Comparison of ENCODE assay signal across 13 cellular contexts in the genomic region with DNA sequence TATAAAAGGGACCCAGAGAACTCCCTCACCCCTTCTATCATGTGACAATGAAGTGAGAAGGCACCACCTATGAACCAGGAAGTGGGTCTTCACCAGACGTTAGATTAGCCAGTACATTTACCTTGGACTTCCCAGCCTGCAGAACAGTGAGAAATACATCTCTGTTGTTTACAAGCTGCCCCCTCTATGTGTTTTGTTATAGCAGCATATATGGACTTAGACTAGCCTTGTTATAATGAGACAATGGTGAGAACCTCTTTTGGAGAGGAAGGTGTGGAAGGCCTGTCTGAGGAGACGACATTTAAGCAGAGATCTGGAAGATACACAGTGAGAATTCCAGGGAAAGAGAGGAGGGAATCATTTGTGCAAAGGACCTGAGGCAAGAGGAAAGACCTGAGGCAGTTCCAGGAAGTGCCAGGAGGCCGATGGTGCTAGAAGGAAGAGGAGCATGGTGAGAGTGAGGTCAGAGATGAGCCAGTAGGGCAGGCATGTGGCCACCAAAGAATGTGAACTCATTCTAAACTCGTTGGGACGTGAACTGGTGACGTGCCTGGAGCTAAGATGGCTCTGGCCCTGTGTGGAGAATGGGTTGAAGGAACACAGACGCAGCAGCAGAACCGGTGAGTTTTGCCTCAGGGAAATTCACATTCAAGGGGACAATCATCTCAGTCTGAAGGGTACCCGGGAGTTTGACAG.
DNase-seq lines count a peak whose midpoint lies in the region; ATAC-seq, FAIRE-seq and TF ChIP-seq lines count a peak whose summit lies in the region.
"Had no signal": no experiment of that assay in that cellular context is flagged by ENCODE, and none has a peak within 500 bp of the region (broad histone marks: within the 10 kb centered on the region; RNA-seq: fewer than 3 reads in every experiment).

No MANE protein-coding gene starts in this region.

- H2AK5ac ChIP-seq in IMR-90 (ENCODE audit: low read depth, low read length): peak overlapping the region; percentile 84

- dilution Hi-C loops in IMR-90 (cut with HindIII; ENCODE audit: low sequenced_read_pairs, unreplicated experiment): no loop called here

- 93% methylated on average over 7 of the region's 9 CpGs; no CpG with 5 or more reads in 1 of the 2 experiments for WGBS in IMR-90 (ENCODE audit: extremely low coverage in 2 of 2, insufficient read length in 1 of 2), 2 experiments
- 50 to 51% methylated on average over 9 of the region's 9 CpGs for WGBS in esophagus squamous epithelium, 2 donors

- H3K9ac ChIP-seq in DND-41 (ENCODE audit: low read depth, low read length) (no peak overlapping the region), IMR-90 (ENCODE audit: low read depth, low read length) (no peak overlapping the region), neural progenitor cell (no peak overlapping the region)

- ATAC-seq in DND-41 (ENCODE audit: insufficient read depth, low read depth) (no peak), IMR-90 (ENCODE audit: low read depth) (no peak), GM19467 (IDR thresholded peaks at IDR 0.05; ENCODE audit: unreplicated experiment) (no peak)
- no peak for ATAC-seq in CD8-positive, alpha-beta T cell

- no peaks in the 10 kb centered on the region for H3K36me3 Mint-ChIP-seq in neural progenitor cell
- H3K36me3 Mint-ChIP-seq in CD8-positive, alpha-beta T cell: no peaks in the 10 kb centered on the region

- H2BK120ac ChIP-seq in IMR-90 (ENCODE audit: low read depth, low read length): peak overlapping the region; percentile 58

- peak overlapping the region; percentile 18 for H3K27ac Mint-ChIP-seq in neural progenitor cell
- H3K27ac Mint-ChIP-seq in CD8-positive, alpha-beta T cell: no peak overlapping the region
- H3K27ac Mint-ChIP-seq: activated T-helper 1 cell treated with anti-CD3 and anti-CD28 coated beads, Interleukin-12 subunit alpha, Interleukin-12 subunit beta, Interleukin-2, Interleukin-4 antibody, amounts not matched to agents 30 ng/mL and 10 ng/mL and 1 ng/mL, durations not matched to agents 14 hours and 24 hours and 36 hours had no signal

- H3K27ac ChIP-seq in DND-41 (ENCODE audit: low read length): peak overlapping the region; percentile 8; the same call in 1 of the 2 replicates
- H3K27ac ChIP-seq in IMR-90 (ENCODE audit: insufficient read depth, low read length): no peak overlapping the region
- peak overlapping the region in 3 of 4 donors; percentile 54 to 71 (median 68) for H3K27ac ChIP-seq in esophagus squamous epithelium
- no peak overlapping the region for H3K27ac ChIP-seq in neural progenitor cell
- H3K27ac ChIP-seq in CD8-positive, alpha-beta T cell (ENCODE audit: low read depth, low read length): no peak overlapping the region
- H3K27ac ChIP-seq: SK-N-MC had no signal

- H3K36me3 ChIP-seq in DND-41 (ENCODE audit: insufficient read depth, low read length) (no peaks in the 10 kb centered on the region), IMR-90 (ENCODE audit: control insufficient read depth, insufficient read depth, low read length) (no peaks in the 10 kb centered on the region), esophagus squamous epithelium (no peaks in the 10 kb centered on the region), neural progenitor cell (no peaks in the 10 kb centered on the region)
- no peaks in the 10 kb centered on the region for H3K36me3 ChIP-seq in CD8-positive, alpha-beta T cell (ENCODE audit: insufficient read depth, low read length)

- no peak for DNase-seq in DND-41
- no peak for DNase-seq in IMR-90
- no peak for DNase-seq in esophagus squamous epithelium (lab: John Stamatoyannopoulos, UW)
- no peak for DNase-seq in neural progenitor cell (ENCODE audit: low spot score)
- no peak for DNase-seq in HTR-8/SVneo (ENCODE audit: insufficient read length, low spot score)
- DNase-seq in glomerular visceral epithelial cell (ENCODE audit: extremely low spot score): no peak
- DNase-seq in CD8-positive, alpha-beta T cell: no peak
- DNase-seq: cerebellar nuclear complex, NCI-H146 had no signal

- H3K9me1 ChIP-seq in IMR-90 (ENCODE audit: insufficient read depth, low read length): peaks cover 13% of the 10 kb centered on the region; the same call in 1 of the 2 replicates

- H3K4me3 ChIP-seq in DND-41 (ENCODE audit: low read depth in 1 of 2, low read length in 2 of 2): no peak overlapping the region
- H3K4me3 ChIP-seq in IMR-90 (ENCODE audit: insufficient read depth, low read depth, low read length): no peak overlapping the region
- no peak overlapping the region for H3K4me3 ChIP-seq in esophagus squamous epithelium
- no peak overlapping the region for H3K4me3 ChIP-seq in neural progenitor cell
- no peak overlapping the region for H3K4me3 ChIP-seq in CD8-positive, alpha-beta T cell (ENCODE audit: low read depth, low read length)
- H3K4me3 ChIP-seq: SK-N-MC had no signal

- H2BK5ac ChIP-seq in IMR-90 (ENCODE audit: low read depth, low read length, poor library complexity, severe bottlenecking): no peak overlapping the region

- no peaks in the 10 kb centered on the region for H3K27me3 ChIP-seq in DND-41 (ENCODE audit: insufficient read depth, low read length, poor library complexity)
- no peaks in the 10 kb centered on the region for H3K27me3 ChIP-seq in IMR-90 (ENCODE audit: control insufficient read depth, insufficient read depth, low read length)
- H3K27me3 ChIP-seq in esophagus squamous epithelium: no peaks in the 10 kb centered on the region
- no peaks in the 10 kb centered on the region for H3K27me3 ChIP-seq in neural progenitor cell
- H3K27me3 ChIP-seq in CD8-positive, alpha-beta T cell (ENCODE audit: insufficient read depth, low read length): no peaks in the 10 kb centered on the region

- H3K9me3 ChIP-seq in DND-41 (ENCODE audit: insufficient read depth, low read length, severe bottlenecking) (no peaks in the 10 kb centered on the region), IMR-90 (ENCODE audit: control insufficient read depth, insufficient read depth, low read length) (no peaks in the 10 kb centered on the region), esophagus squamous epithelium (no peaks in the 10 kb centered on the region), neural progenitor cell (ENCODE audit: low read depth) (no peaks in the 10 kb centered on the region)
- no peaks in the 10 kb centered on the region for H3K9me3 ChIP-seq in CD8-positive, alpha-beta T cell (ENCODE audit: low read length)

- H3K79me1 ChIP-seq in IMR-90 (ENCODE audit: low read depth in 1 of 2, low read length in 2 of 2): no peaks in the 10 kb centered on the region

- POLR2A ChIA-PET in IMR-90 (lab: Charles Lee; ENCODE audit: unreplicated experiment): no interaction called here
- POLR2A ChIA-PET in CD8-positive, alpha-beta T cell (lab: Charles Lee): no interaction called here

- H2BK20ac ChIP-seq in IMR-90 (ENCODE audit: low read depth, low read length): peak overlapping the region; percentile 48

- in situ Hi-C loops in IMR-90 (cut with MboI; ENCODE audit: low sequenced_read_pairs): no loop called here

- H3K23ac ChIP-seq in IMR-90 (ENCODE audit: low read depth, low read length): peak overlapping the region; percentile 30; the same call in 1 of the 2 replicates

- no peak for TF ChIP-seq RAD21 in IMR-90 (IDR thresholded peaks at IDR 0.05; ENCODE audit: low read length)

- peaks cover 6% of the 10 kb centered on the region for H3K27me3 Mint-ChIP-seq in neural progenitor cell (ENCODE audit: insufficient read depth, low read depth)
- no peaks in the 10 kb centered on the region for H3K27me3 Mint-ChIP-seq in CD8-positive, alpha-beta T cell (ENCODE audit: low read depth)

- no peak overlapping the region for H3K56ac ChIP-seq in IMR-90 (ENCODE audit: extremely low read depth, insufficient read depth, low read length)

- H4K20me1 ChIP-seq in DND-41 (ENCODE audit: insufficient read depth, low read length) (no peaks in the 10 kb centered on the region), IMR-90 (ENCODE audit: insufficient read depth, low read length) (no peaks in the 10 kb centered on the region), neural progenitor cell (ENCODE audit: low read depth) (no peaks in the 10 kb centered on the region)

- FAIRE-seq in HTR-8/SVneo (lab: Jason Lieb, UNC): no peak
- FAIRE-seq: islet of Langerhans had no signal

- H3K4me3 Mint-ChIP-seq in neural progenitor cell: no peak overlapping the region
- H3K4me3 Mint-ChIP-seq in CD8-positive, alpha-beta T cell: no peak overlapping the region
- H3K4me3 Mint-ChIP-seq: activated T-helper 1 cell treated with anti-CD3 and anti-CD28 coated beads, Interleukin-12 subunit alpha, Interleukin-12 subunit beta, Interleukin-2, Interleukin-4 antibody, amounts not matched to agents 30 ng/mL and 10 ng/mL and 1 ng/mL, durations not matched to agents 14 hours and 24 hours and 36 hours had no signal

- peak overlapping the region; percentile 68 for H3K14ac ChIP-seq in IMR-90 (replicated peaks; ENCODE audit: low read depth, low read length)

- peaks cover 7% of the 10 kb centered on the region for H3K4me1 Mint-ChIP-seq in neural progenitor cell
- peaks cover 7% of the 10 kb centered on the region for H3K4me1 Mint-ChIP-seq in CD8-positive, alpha-beta T cell (ENCODE audit: low read depth)

- no peak for TF ChIP-seq CTCF in DND-41 (IDR thresholded peaks at IDR 0.05; ENCODE audit: borderline replicate concordance, extremely low read depth, low read length, poor library complexity, severe bottlenecking)
- TF ChIP-seq CTCF in IMR-90 (conservative IDR thresholded peaks at IDR 0.05; ENCODE audit: low read depth, low read length): no peak
- TF ChIP-seq CTCF in esophagus squamous epithelium (IDR thresholded peaks at IDR 0.05): no peak
- no peak for TF ChIP-seq CTCF in neural progenitor cell (IDR thresholded peaks at IDR 0.05)
- no peak for TF ChIP-seq CTCF in CD8-positive, alpha-beta T cell (IDR thresholded peaks at IDR 0.05)

- H3K79me2 ChIP-seq in DND-41 (ENCODE audit: insufficient read depth, low read length): no peaks in the 10 kb centered on the region
- H3K79me2 ChIP-seq in neural progenitor cell (ENCODE audit: low read depth): no peaks in the 10 kb centered on the region

- H3K4ac ChIP-seq in IMR-90 (ENCODE audit: low read depth, low read length): peak overlapping the region; percentile 66

- H3F3A ChIP-seq in neural progenitor cell (ENCODE audit: low read depth): no peaks in the 10 kb centered on the region

- H2BK15ac ChIP-seq in IMR-90 (ENCODE audit: low read depth, low read length): peak overlapping the region; percentile 79; the same call in 1 of the 3 replicates

- no peak overlapping the region for H4K5ac ChIP-seq in IMR-90 (ENCODE audit: low read depth, low read length)

- TF ChIP-seq POLR2A in IMR-90 (IDR thresholded peaks at IDR 0.05; ENCODE audit: low read depth, low read length) (no peak), esophagus squamous epithelium (IDR thresholded peaks at IDR 0.05) (no peak)

- peak overlapping the region; percentile 78 for H2AK9ac ChIP-seq in IMR-90 (replicated peaks; ENCODE audit: low read depth, low read length, poor library complexity)

- CTCF ChIA-PET in IMR-90 (lab: Yijun Ruan, JAX): no interaction called here
- CTCF ChIA-PET in CD8-positive, alpha-beta T cell (lab: Charles Lee): no interaction called here

- H3K4me2 ChIP-seq in DND-41 (ENCODE audit: insufficient read depth, low read length) (no peak overlapping the region), IMR-90 (ENCODE audit: low read depth, low read length) (no peak overlapping the region), neural progenitor cell (no peak overlapping the region)

- peak overlapping the region; percentile 22; the same call in 1 of the 2 replicates for H2AFZ ChIP-seq in DND-41 (ENCODE audit: low read depth, low read length)
- H2AFZ ChIP-seq in IMR-90 (replicated peaks; ENCODE audit: low read length, poor library complexity): peak overlapping the region; percentile 69
- H2AFZ ChIP-seq in neural progenitor cell (replicated peaks): no peak overlapping the region

- no peak overlapping the region for H3K18ac ChIP-seq in IMR-90 (ENCODE audit: low read depth, low read length)

- H3K9me3 Mint-ChIP-seq in neural progenitor cell: peaks cover 2% of the 10 kb centered on the region
- no peaks in the 10 kb centered on the region for H3K9me3 Mint-ChIP-seq in CD8-positive, alpha-beta T cell

- intact Hi-C loops in IMR-90 (cut with micrococcal nuclease) (no loop called here), esophagus squamous epithelium (cut with DNase I) (no loop called here)
- intact Hi-C loops in CD8-positive, alpha-beta T cell (cut with DNase I, micrococcal nuclease): no loop called here

- peak overlapping the region in 1 of 2 experiments; percentile 37; a peak in 1 of 4 replicates for H4K8ac ChIP-seq in IMR-90 (ENCODE audit: low read depth in 2 of 2, low read length in 2 of 2)

- no peaks in the 10 kb centered on the region for H3K4me1 ChIP-seq in DND-41 (ENCODE audit: insufficient read depth, low read length)
- H3K4me1 ChIP-seq in IMR-90 (ENCODE audit: control insufficient read depth, insufficient read depth, low read length): peaks cover 8% of the 10 kb centered on the region
- peaks cover 6 to 34% (median 6%) of the 10 kb centered on the region in 3 donors for H3K4me1 ChIP-seq in esophagus squamous epithelium
- H3K4me1 ChIP-seq in neural progenitor cell: no peaks in the 10 kb centered on the region
- no peaks in the 10 kb centered on the region for H3K4me1 ChIP-seq in CD8-positive, alpha-beta T cell (ENCODE audit: insufficient read depth, low read length)

- BruUV-seq in IMR-90 (replicated peaks; lab: Mats Ljungman, UMichigan): no TSS peak

- peak overlapping the region; percentile 58; the same call in 1 of the 2 replicates for H4K91ac ChIP-seq in IMR-90 (ENCODE audit: insufficient read depth, low read depth, low read length)

Comparison
In these comparisons a context has a peak if more than half of its experiments do, and no peak if none do; other contexts are left out.
1. H3K27ac ChIP-seq: peak in DND-41 (single experiment) and esophagus squamous epithelium (3 of 4); none in IMR-90 (single experiment), neural progenitor cell (single experiment) and CD8-positive, alpha-beta T cell (single experiment).